Comparison of ENCODE assay signal across 8 cellular contexts in the genomic region with DNA sequence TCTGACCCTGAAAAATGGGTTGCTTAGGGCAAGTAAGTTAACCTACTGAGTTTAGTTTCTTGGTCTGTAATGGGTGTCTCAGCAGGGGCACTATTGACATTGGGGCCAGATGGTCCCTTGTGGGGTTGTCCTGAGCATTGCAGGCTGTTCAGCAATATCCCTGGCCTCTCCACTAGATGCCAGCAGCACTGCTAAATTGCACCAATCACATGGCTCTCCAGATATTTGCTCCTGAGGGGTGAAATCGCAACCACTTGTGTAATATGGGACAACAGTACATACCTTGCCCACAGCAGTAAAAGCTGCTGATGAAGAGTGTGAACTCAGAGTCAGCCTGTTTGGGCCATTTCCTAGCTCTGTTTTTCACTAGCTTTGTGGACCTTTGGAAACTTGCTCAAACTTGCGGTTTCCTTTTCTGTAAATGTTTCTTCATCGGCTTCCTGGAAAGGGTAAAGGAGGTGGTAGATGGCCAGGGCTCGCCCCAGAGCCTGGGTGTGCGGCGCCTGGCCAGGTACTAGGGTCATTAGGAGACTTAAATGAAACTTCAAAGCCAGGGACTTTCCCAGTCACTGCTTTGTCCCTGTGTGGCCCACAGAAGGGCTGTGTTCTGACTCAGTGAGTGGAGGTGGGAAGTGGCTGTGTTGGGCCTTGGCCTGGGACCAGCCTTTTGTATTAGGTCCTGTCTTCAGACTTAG. TPM values are rescaled to one million over a fixed set of nuclear protein-coding genes. Genes with fewer than 3 reads are reported as not detected.
DNase-seq lines count a peak whose midpoint lies in the region; ATAC-seq and TF ChIP-seq lines count a peak whose summit lies in the region.

No MANE protein-coding gene starts in this region.

- H3K4me3 ChIP-seq in lower leg skin (ENCODE audit: low read depth, poor library complexity, severe bottlenecking) = no peak overlapping the region

- peaks cover 25% of the 10 kb centered on the region for H3K36me3 Mint-ChIP-seq in activated T-helper 1 cell treated with anti-CD3 and anti-CD28 coated beads, Interleukin-12 subunit alpha, Interleukin-12 subunit beta, Interleukin-2, Interleukin-4 antibody, amounts not matched to agents 30 ng/mL and 10 ng/mL and 1 ng/mL, durations not matched to agents 14 hours and 24 hours and 36 hours (ENCODE audit: low read depth)

- CTCF ChIA-PET in GM10248 (lab: Yijun Ruan, JAX) = interaction anchor here (0.5 to 2.0 kb wide), 14 partner anchors 8 to 293 kb away, joined by 3 to 12 read pairs (median 4); partner anchors contain the start of gene NCF4

- H3K27ac Mint-ChIP-seq in activated T-helper 1 cell treated with anti-CD3 and anti-CD28 coated beads, Interleukin-12 subunit alpha, Interleukin-12 subunit beta, Interleukin-2, Interleukin-4 antibody, amounts not matched to agents 30 ng/mL and 10 ng/mL and 1 ng/mL, durations not matched to agents 14 hours and 24 hours and 36 hours = peak overlapping the region; percentile 86

- no peaks in the 10 kb centered on the region for H3K27me3 Mint-ChIP-seq in activated T-helper 1 cell treated with anti-CD3 and anti-CD28 coated beads, Interleukin-12 subunit alpha, Interleukin-12 subunit beta, Interleukin-2, Interleukin-4 antibody, amounts not matched to agents 30 ng/mL and 10 ng/mL and 1 ng/mL, durations not matched to agents 14 hours and 24 hours and 36 hours (ENCODE audit: insufficient read depth)

- ATAC-seq in HG02571 (IDR thresholded peaks at IDR 0.05; ENCODE audit: unreplicated experiment) = peak; percentile 76

- peaks cover 28% of the 10 kb centered on the region for H3K4me1 Mint-ChIP-seq in activated T-helper 1 cell treated with anti-CD3 and anti-CD28 coated beads, Interleukin-12 subunit alpha, Interleukin-12 subunit beta, Interleukin-2, Interleukin-4 antibody, amounts not matched to agents 30 ng/mL and 10 ng/mL and 1 ng/mL, durations not matched to agents 14 hours and 24 hours and 36 hours (ENCODE audit: low read depth)

- peak overlapping the region; percentile 30 for H3K4me3 Mint-ChIP-seq in activated T-helper 1 cell treated with anti-CD3 and anti-CD28 coated beads, Interleukin-12 subunit alpha, Interleukin-12 subunit beta, Interleukin-2, Interleukin-4 antibody, amounts not matched to agents 30 ng/mL and 10 ng/mL and 1 ng/mL, durations not matched to agents 14 hours and 24 hours and 36 hours

- intact Hi-C loops in activated T-helper 1 cell treated with anti-CD3 and anti-CD28 coated beads, Interleukin-12 subunit alpha, Interleukin-12 subunit beta, Interleukin-2, Interleukin-4 antibody, amounts not matched to agents 30 ng/mL and 10 ng/mL and 1 ng/mL, durations not matched to agents 14 hours and 24 hours and 36 hours (cut with micrococcal nuclease) = loop anchor here (1.0 kb wide), 4 partner anchors 12 to 105 kb away; partner anchors contain the start of gene NCF4
- intact Hi-C loops in lower leg skin (cut with DNase I; ENCODE audit: low total_unique reads) = no loop called here

- no peaks in the 10 kb centered on the region for H3K9me3 Mint-ChIP-seq in activated T-helper 1 cell treated with anti-CD3 and anti-CD28 coated beads, Interleukin-12 subunit alpha, Interleukin-12 subunit beta, Interleukin-2, Interleukin-4 antibody, amounts not matched to agents 30 ng/mL and 10 ng/mL and 1 ng/mL, durations not matched to agents 14 hours and 24 hours and 36 hours

- TF ChIP-seq CTCF in GM10248 (IDR thresholded peaks at IDR 0.05; ENCODE audit: control extremely low read depth, extremely low read depth, low read depth, missing control alignments) (peak; percentile 61), lower leg skin (IDR thresholded peaks at IDR 0.05) (peak in 1 of 3 donors; percentile 6)

- 28 to 41% methylated on average over 6 of the region's 6 CpGs for WGBS in lower leg skin, 2 donors

- POLR2A ChIA-PET in GM10248 (lab: Yijun Ruan, JAX) = interaction anchor here (1.0 kb wide), 1 partner anchor 13 kb away, joined by 4 read pairs; the partner anchor contains the start of gene NCF4

- TF ChIP-seq POLR2A in lower leg skin (IDR thresholded peaks at IDR 0.05) = no peak

- DNase-seq in A172 (ENCODE audit: low spot score) (peak; percentile 27), GM10248 (ENCODE audit: extremely low spot score) (peak; percentile 78), NAMALWA (ENCODE audit: low spot score) (peak; percentile 58), germinal center (ENCODE audit: low spot score) (peak; percentile 60), retina (peak; percentile 44), lower leg skin (ENCODE audit: low spot score in 2 of 2) (no peak)
- peak; percentile 52 for DNase-seq in activated T-helper 1 cell treated with anti-CD3 and anti-CD28 coated beads, Interleukin-12 subunit alpha, Interleukin-12 subunit beta, Interleukin-2, Interleukin-4 antibody, amounts not matched to agents 30 ng/mL and 10 ng/mL and 1 ng/mL, durations not matched to agents 14 hours and 24 hours and 36 hours (ENCODE audit: low spot score)

RNA-seq across cellular contexts. Expression of gene NCF4, which starts 13.0 kb away (rescaled TPM):
- total RNA-seq in A172 (2014; rRNA removed; shearing (Covaris generic)) = not detected in 2 replicates
- 15.6 and 17.3 TPM in 2 replicates for total RNA-seq in activated T-helper 1 cell treated with anti-CD3 and anti-CD28 coated beads, Interleukin-12 subunit alpha, Interleukin-12 subunit beta, Interleukin-2, Interleukin-4 antibody, amounts not matched to agents 30 ng/mL and 10 ng/mL and 1 ng/mL, durations not matched to agents 14 hours and 24 hours and 36 hours
- 1 to 10 TPM; 2.6 to 6.4 (median 5.4) TPM for total RNA-seq in lower leg skin

RNA-seq across cellular contexts. Expression of gene CSF2RB, which starts 39.7 kb away (rescaled TPM):
- total RNA-seq in A172 (2014; rRNA removed; shearing (Covaris generic)) = 0.02 TPM in 1 of 2 replicates, not detected in the other
- 11.7 and 11.8 TPM in 2 replicates for total RNA-seq in activated T-helper 1 cell treated with anti-CD3 and anti-CD28 coated beads, Interleukin-12 subunit alpha, Interleukin-12 subunit beta, Interleukin-2, Interleukin-4 antibody, amounts not matched to agents 30 ng/mL and 10 ng/mL and 1 ng/mL, durations not matched to agents 14 hours and 24 hours and 36 hours
- total RNA-seq in lower leg skin = 10 to 100 TPM in 1 of 4 donors, 1 to 10 TPM in 3; 3.2 to 10.7 (median 5.5) TPM

RNA-seq across cellular contexts. Expression of gene PVALB, which starts 56.9 kb away (rescaled TPM):
- 1.2 TPM in 1 of 2 replicates, not detected in the other for total RNA-seq in A172 (2014; rRNA removed; shearing (Covaris generic))
- not detected in 2 replicates for total RNA-seq in activated T-helper 1 cell treated with anti-CD3 and anti-CD28 coated beads, Interleukin-12 subunit alpha, Interleukin-12 subunit beta, Interleukin-2, Interleukin-4 antibody, amounts not matched to agents 30 ng/mL and 10 ng/mL and 1 ng/mL, durations not matched to agents 14 hours and 24 hours and 36 hours
- total RNA-seq in lower leg skin = not detected

Comparison
In these comparisons a context has a peak if more than half of its experiments do, and no peak if none do; other contexts are left out.
1. DNase-seq: peak in A172 (single experiment), GM10248 (single experiment), NAMALWA (single experiment), activated T-helper 1 cell treated with anti-CD3 and anti-CD28 coated beads, Interleukin-12 subunit alpha, Interleukin-12 subunit beta, Interleukin-2, Interleukin-4 antibody, amounts not matched to agents 30 ng/mL and 10 ng/mL and 1 ng/mL, durations not matched to agents 14 hours and 24 hours and 36 hours (single experiment), germinal center (single experiment) and retina (single experiment); none in lower leg skin (0 of 2).